In genomic region chr3:29285356-29286070, GRCh38 we compare ENCODE assay signal across 11 cellular contexts. TPM values are rescaled to one million over a fixed set of nuclear protein-coding genes. Genes with fewer than 3 reads are reported as not detected.
DNase-seq lines count a peak whose midpoint lies in the region; ATAC-seq, FAIRE-seq and TF ChIP-seq lines count a peak whose summit lies in the region.
"Had no signal": no experiment of that assay in that cellular context is flagged by ENCODE, and none has a peak within 500 bp of the region (broad histone marks: within the 10 kb centered on the region; RNA-seq: fewer than 3 reads in every experiment).

No MANE protein-coding gene starts in this region.

- no peak overlapping the region for H3K56ac ChIP-seq in H1 (replicated peaks; ENCODE audit: insufficient read length, low read depth, low read length)

- H2BK120ac ChIP-seq in H1 (replicated peaks; ENCODE audit: low read depth, low read length) = peak overlapping the region; percentile 10

- DNase-seq in AG04450 (ENCODE audit: low read depth, low spot score) = no peak
- no peak for DNase-seq in H1 (ENCODE audit: low read depth in 1 of 2, low spot score in 2 of 2)
- no peak for DNase-seq in frontal cortex (ENCODE audit: low spot score in 2 of 2)
- DNase-seq in SHP77 treated with DMSO at 0.1 percent for 48 hours (lab: John Stamatoyannopoulos, UW) = no peak
- DNase-seq in natural killer cell = no peak
- DNase-seq: activated CD4-positive, alpha-beta T cell treated with anti-CD3 and anti-CD28 coated beads for 1 hour; cortex of kidney; NCI-H2081 had no signal

- TF ChIP-seq RAD21 in H1 (IDR thresholded peaks at IDR 0.05 in 1 of 2, conservative IDR thresholded peaks at IDR 0.05 in 1 of 2; ENCODE audit: low read depth in 2 of 2, low read length in 2 of 2) = no peak

- H4K91ac ChIP-seq in H1 (replicated peaks; ENCODE audit: insufficient read length, low read length) = peak overlapping the region; percentile 63

- no peak overlapping the region for H3K23ac ChIP-seq in H1 (ENCODE audit: insufficient read length)

- intact Hi-C loops in natural killer cell (cut with micrococcal nuclease) = no loop called here

- peak overlapping the region; percentile 47 for H3K4me3 ChIP-seq in AG04450 (ENCODE audit: low read depth, low read length)
- H3K4me3 ChIP-seq in HUES64 (ENCODE audit: low read length) = no peak overlapping the region
- H3K4me3 ChIP-seq in H1 (ENCODE audit: extremely low read depth in 1 of 4, insufficient read depth in 2 of 4, low read depth in 3 of 4, low read length in 4 of 4) = no peak overlapping the region

- TF ChIP-seq CTCF in AG04450 (IDR thresholded peaks at IDR 0.05; ENCODE audit: low read depth, low read length) (no peak), H1 (IDR thresholded peaks at IDR 0.05; ENCODE audit: control extremely low read depth in 1 of 3, insufficient read depth in 1 of 3, low read depth in 1 of 3, low read length in 3 of 3) (no peak), nephron (IDR thresholded peaks at IDR 0.05; ENCODE audit: unreplicated experiment in 3 of 3) (no peak), natural killer cell (IDR thresholded peaks at IDR 0.05) (no peak)

- no peaks in the 10 kb centered on the region for H4K20me1 ChIP-seq in H1 (replicated peaks in 1 of 2; ENCODE audit: control insufficient read depth in 1 of 2, insufficient read depth in 2 of 2, low read length in 2 of 2)

- H3K27ac Mint-ChIP-seq in nephron (peak overlapping the region; percentile 87 to 98 (median 89)), natural killer cell (no peak overlapping the region)

- H3K9me3 ChIP-seq in AG04450 (ENCODE audit: control insufficient read depth, insufficient read depth, low read length) (no peaks in the 10 kb centered on the region), HUES64 (ENCODE audit: insufficient read depth, low read depth, low read length) (no peaks in the 10 kb centered on the region), H1 (ENCODE audit: insufficient read depth in 2 of 2, low read depth in 1 of 2, low read length in 1 of 2) (no peaks in the 10 kb centered on the region)

- H3K14ac ChIP-seq in H1 (ENCODE audit: insufficient read length) = no peak overlapping the region

- CTCF ChIA-PET in AG04450 (lab: Charles Lee) (interaction anchor here (0.7 kb wide), 1 partner anchor 110 kb away, joined by 4 read pairs; no protein-coding TSS in a partner anchor), H1 (lab: Charles Lee; ENCODE audit: partially characterized antibody) (no interaction called here)

- H2BK15ac ChIP-seq in H1 (ENCODE audit: low read length) = no peak overlapping the region

- H3K4ac ChIP-seq in H1 (replicated peaks; ENCODE audit: insufficient read length, low read depth, low read length) = no peak overlapping the region

- TF ChIP-seq EP300 in H1 (IDR thresholded peaks at IDR 0.05; ENCODE audit: borderline replicate concordance in 1 of 2, low read depth in 2 of 2, low read length in 2 of 2) = no peak

- H3K79me2 ChIP-seq in H1 (ENCODE audit: control insufficient read depth in 1 of 2, insufficient read depth in 2 of 2, low read length in 2 of 2) = no peaks in the 10 kb centered on the region

- H2BK20ac ChIP-seq in H1 (ENCODE audit: low read length) = peak overlapping the region; percentile 24; the same call in 1 of the 2 replicates

- no peaks in the 10 kb centered on the region for H3K79me1 ChIP-seq in H1 (ENCODE audit: low read depth, low read length)

- FAIRE-seq in H1 (lab: Jason Lieb, UNC) = peak; percentile 7
- no peak for FAIRE-seq in frontal cortex (lab: Jason Lieb, UNC)

- H3K27me3 Mint-ChIP-seq in nephron (ENCODE audit: low read depth) (no peaks in the 10 kb centered on the region), natural killer cell (ENCODE audit: low read depth in 2 of 2) (peaks cover 7 to 13% of the 10 kb centered on the region in 2 donors)

- peaks cover 49% of the 10 kb centered on the region for H3K4me1 Mint-ChIP-seq in nephron
- peaks cover 14 to 16% of the 10 kb centered on the region in 2 donors for H3K4me1 Mint-ChIP-seq in natural killer cell

- H3K27ac ChIP-seq in AG04450 (ENCODE audit: low read depth, low read length) (no peak overlapping the region), HUES64 (ENCODE audit: low read depth, low read length) (peak overlapping the region; percentile 65), H1 (ENCODE audit: low read depth, low read length) (peak overlapping the region; percentile 21)

- H3K9me3 Mint-ChIP-seq in nephron = no peaks in the 10 kb centered on the region
- peaks cover 2 to 4% of the 10 kb centered on the region in 2 donors for H3K9me3 Mint-ChIP-seq in natural killer cell

- H2BK12ac ChIP-seq in H1 (ENCODE audit: low read depth, low read length) = peak overlapping the region; percentile 40; the same call in 1 of the 2 replicates

- peaks cover 1% of the 10 kb centered on the region for H3K23me2 ChIP-seq in H1 (ENCODE audit: low read depth, low read length)

- peak overlapping the region; percentile 29 to 84 (median 56) for H3K4me3 Mint-ChIP-seq in nephron
- no peak overlapping the region for H3K4me3 Mint-ChIP-seq in natural killer cell

- H3K36me3 Mint-ChIP-seq in nephron (ENCODE audit: low read depth) = no peaks in the 10 kb centered on the region
- no peaks in the 10 kb centered on the region for H3K36me3 Mint-ChIP-seq in natural killer cell

- no peak overlapping the region for H4K8ac ChIP-seq in H1 (ENCODE audit: extremely low read depth, insufficient read depth, low read length)

- peak overlapping the region; percentile 83 for H2AFZ ChIP-seq in H1 (ENCODE audit: low read length)

- no peak for ATAC-seq in HG03175 (IDR thresholded peaks at IDR 0.05; ENCODE audit: unreplicated experiment)
- no peak for ATAC-seq in natural killer cell

- 63% methylated on average over 4 of the region's 5 CpGs for WGBS in HUES64
- 51% methylated on average over 5 of the region's 5 CpGs; no CpG with 5 or more reads in 1 of the 2 experiments for WGBS in H1 (ENCODE audit: extremely low coverage in 1 of 2, insufficient coverage in 1 of 2, insufficient read length in 1 of 2, insufficient replicate concordance in 2 of 2, low coverage in 1 of 2, low lambda C conversion rate in 2 of 2, missing lambda C conversion rate in 1 of 2), 2 experiments

- no peaks in the 10 kb centered on the region for H3K36me3 ChIP-seq in HUES64 (ENCODE audit: insufficient read depth, low read length)
- H3K36me3 ChIP-seq in H1 (ENCODE audit: control insufficient read depth in 2 of 4, insufficient read depth in 4 of 4, low read length in 3 of 4) = no peaks in the 10 kb centered on the region

- peak overlapping the region in 1 of 2 experiments; percentile 42; a peak in 2 of 4 replicates for H3K4me2 ChIP-seq in H1 (ENCODE audit: insufficient read depth in 1 of 2, low read depth in 2 of 2, low read length in 2 of 2)

- H2BK5ac ChIP-seq in H1 (ENCODE audit: low read depth, low read length) = peak overlapping the region; percentile 11; the same call in 1 of the 2 replicates

- H3K27me3 ChIP-seq in AG04450 (ENCODE audit: control insufficient read depth, insufficient read depth, low read length) = no peaks in the 10 kb centered on the region
- H3K27me3 ChIP-seq in HUES64 (ENCODE audit: insufficient read depth, low read length) = no peaks in the 10 kb centered on the region
- no peaks in the 10 kb centered on the region for H3K27me3 ChIP-seq in H1 (replicated peaks in 1 of 4; ENCODE audit: control insufficient read depth in 3 of 4, extremely low read depth in 1 of 4, insufficient read depth in 3 of 4, low read length in 3 of 4)

- POLR2A ChIA-PET in AG04450 (lab: Yijun Ruan, JAX) (no interaction called here), H1 (lab: Charles Lee; ENCODE audit: partially characterized antibody) (no interaction called here)

- H3K18ac ChIP-seq in H1 (ENCODE audit: extremely low read depth, low read length) = no peak overlapping the region

- H3K4me1 ChIP-seq in HUES64 (ENCODE audit: insufficient read depth, low read length) = peaks cover 76% of the 10 kb centered on the region
- peaks cover 0 to 21% (median 8%) of the 10 kb centered on the region in 4 experiments; a peak in 5 of 7 replicates for H3K4me1 ChIP-seq in H1 (replicated peaks in 1 of 4; ENCODE audit: control insufficient read depth in 3 of 4, insufficient read depth in 4 of 4, low read length in 3 of 4)

- TF ChIP-seq POLR2A in H1 (IDR thresholded peaks at IDR 0.05; ENCODE audit: control extremely low read depth in 1 of 2, low read depth in 2 of 2, low read length in 2 of 2) = no peak

- no peak overlapping the region for H2AK5ac ChIP-seq in H1 (ENCODE audit: low read depth, low read length)

- H3K9ac ChIP-seq in HUES64 (ENCODE audit: low read depth, low read length) (no peak overlapping the region), H1 (replicated peaks in 1 of 4; ENCODE audit: extremely low read depth in 1 of 4, low read depth in 3 of 4, low read length in 3 of 4) (no peak overlapping the region)

- H4K5ac ChIP-seq in H1 (ENCODE audit: insufficient read length, low read depth, low read length) = no peak overlapping the region

TF ChIP-seq in H1, 55 proteins besides CTCF, POLR2A, EP300 and RAD21 (continues in another document):
- TF ChIP-seq TAF7 (optimal IDR thresholded peaks at IDR 0.05; ENCODE audit: borderline replicate concordance, low read depth, low read length) = no peak
- TF ChIP-seq JUND (IDR thresholded peaks at IDR 0.05; ENCODE audit: low read length) = no peak

RNA-seq across cellular contexts. Expression of gene RBMS3, which starts 4.6 kb away (rescaled TPM):
- polyA plus RNA-seq in AG04450 (2011; rRNA removed) = 32.0 and 33.4 TPM in 2 replicates
- 267 and 274 TPM in 2 replicates for polyA minus RNA-seq in AG04450 (2011; rRNA and poly(A)+ RNA removed)
- polyA plus RNA-seq in HUES64 (2013, experiment 1 of 2) = 2.4 TPM
- polyA plus RNA-seq in HUES64 (2013, experiment 2 of 2) = 4.8 TPM
- 5.4 and 6.9 TPM in 2 replicates for total RNA-seq in H1 (2021; fragmentation: NEBNext Ultra II Directional; extraction: Animal tissue kit (Norgen Biotek cat#: 25700))
- 3.7 and 4.2 TPM in 2 replicates for polyA plus RNA-seq in H1 (2011; rRNA removed)
- 4.6 TPM for polyA plus RNA-seq in H1 (2011; cell fraction: cytosol; rRNA removed)
- polyA plus RNA-seq in H1 (2011; cell fraction: nucleus; rRNA removed) = 6.0 TPM
- polyA plus RNA-seq in H1 (2012, experiment 1 of 2) = 3.8 to 6.0 TPM (median 4.7 TPM) in 4 replicates
- 0.20 TPM for polyA plus RNA-seq in H1 (2012, experiment 2 of 2)
- 4.4 TPM for polyA plus RNA-seq in H1 (2013, experiment 1 of 2)
- 4.1 TPM for polyA plus RNA-seq in H1 (2013, experiment 2 of 2)
- 9.0 and 12.2 TPM in 2 replicates for polyA minus RNA-seq in H1 (2011; rRNA and poly(A)+ RNA removed)
- 1.2 TPM for polyA minus RNA-seq in H1 (2011; cell fraction: cytosol; rRNA and poly(A)+ RNA removed)
- 18.6 TPM for polyA minus RNA-seq in H1 (2011; cell fraction: nucleus; rRNA and poly(A)+ RNA removed)
- 11.4 TPM for total RNA-seq in frontal cortex
- total RNA-seq in natural killer cell = under 1 TPM in 1 of 3 donors, not detected in 2; 0.16 TPM

Comparison
In these comparisons a context has a peak if more than half of its experiments do, and no peak if none do; other contexts are left out.
1. H3K27ac Mint-ChIP-seq: peak in nephron (3 of 3); none in natural killer cell (0 of 2).